Comparison of ENCODE assay signal across 8 cellular contexts in genomic region chr1:206583461-206584264, GRCh38. TPM values are rescaled to one million over a fixed set of nuclear protein-coding genes. Genes with fewer than 3 reads are reported as not detected.
DNase-seq lines count a peak whose midpoint lies in the region; ATAC-seq and TF ChIP-seq lines count a peak whose summit lies in the region.

No MANE protein-coding gene starts in this region.

- H3K9me3 ChIP-seq in SJSA1 (replicated peaks): no peaks in the 10 kb centered on the region
- H3K9me3 ChIP-seq in ovary: no peaks in the 10 kb centered on the region
- H3K9me3 ChIP-seq in transverse colon: no peaks in the 10 kb centered on the region

- peak overlapping the region; percentile 16; the same call in 1 of the 2 replicates for H3K27ac ChIP-seq in KMS-11
- H3K27ac ChIP-seq in SJSA1: no peak overlapping the region
- H3K27ac ChIP-seq in foreskin keratinocyte: no peak overlapping the region
- H3K27ac ChIP-seq in ovary: no peak overlapping the region
- H3K27ac ChIP-seq in transverse colon: no peak overlapping the region

- ATAC-seq in foreskin keratinocyte (peak; percentile 44), HG02981 (IDR thresholded peaks at IDR 0.05; ENCODE audit: unreplicated experiment) (no peak)

- H3K4me1 ChIP-seq in KMS-11 (ENCODE audit: low read depth, poor library complexity, severe bottlenecking) (peaks cover 5% of the 10 kb centered on the region), SJSA1 (replicated peaks) (peaks cover 4% of the 10 kb centered on the region), foreskin keratinocyte (peaks cover 16% of the 10 kb centered on the region), ovary (ENCODE audit: insufficient read depth) (peaks cover 4% of the 10 kb centered on the region), transverse colon (peaks cover 0 to 17% (median 0%) of the 10 kb centered on the region in 4 donors)

- TF ChIP-seq EP300 in ovary (IDR thresholded peaks at IDR 0.05): no peak
- no peak for TF ChIP-seq EP300 in transverse colon (IDR thresholded peaks at IDR 0.05; ENCODE audit: low read depth)

- in situ Hi-C loops in transverse colon (cut with MboI; ENCODE audit: low pct_ligation_motif_present in 1 of 4, low pct_unique_long_range_greater_than_20kb in 1 of 4, low sequenced_read_pairs in 3 of 4): loop anchor here (5.0 to 25.0 kb wide), 4 partner anchors 36 to 99 kb away; no protein-coding TSS in a partner anchor

- intact Hi-C loops in ovary (cut with DNase I): loop anchor here in 3 of 4 donors (2.0 to 5.0 kb wide), 3 partner anchors 39 to 91 kb away; no protein-coding TSS in a partner anchor
- intact Hi-C loops in transverse colon (cut with DNase I; ENCODE audit: low total_unique reads): loop anchor here (5.0 kb wide), 1 partner anchor 91 kb away; no protein-coding TSS in a partner anchor

- peaks cover 31% of the 10 kb centered on the region for H4K20me1 ChIP-seq in KMS-11 (ENCODE audit: insufficient read depth)

- no peak overlapping the region for H3K4me2 ChIP-seq in KMS-11

- DNase-seq in DMS114 treated with DMSO at 0.1 percent for 48 hours (lab: John Stamatoyannopoulos, UW; ENCODE audit: unreplicated experiment) (peak; percentile 51), SJSA1 (ENCODE audit: low read depth in 1 of 2, low spot score in 2 of 2) (peak; percentile 61 to 77), foreskin keratinocyte (peak; percentile 30 to 52), ovary (peak; percentile 57 to 78 (median 74)), transverse colon (peak; percentile 82)
- peak; percentile 83 for DNase-seq in activated gamma-delta T cell treated with anti-CD3 and anti-CD28 coated beads, Interleukin-2, amount 50 U/mL, for 16 hours (ENCODE audit: low read depth)

- H3K79me2 ChIP-seq in KMS-11 (ENCODE audit: insufficient read depth, low read depth): peaks cover 35% of the 10 kb centered on the region

- peak; percentile 100 for TF ChIP-seq CTCF in KMS-11 (conservative IDR thresholded peaks at IDR 0.05; ENCODE audit: low read depth, low read length)
- TF ChIP-seq CTCF in foreskin keratinocyte (conservative IDR thresholded peaks at IDR 0.05): peak; percentile 93
- TF ChIP-seq CTCF in ovary (IDR thresholded peaks at IDR 0.05): peak; percentile 48 to 63 (median 62)
- peak; percentile 88 to 94 (median 89) for TF ChIP-seq CTCF in transverse colon (IDR thresholded peaks at IDR 0.05)

- no peak overlapping the region for H3K9ac ChIP-seq in KMS-11

- WGBS in ovary, 3 donors: 43 to 57% (median 55%) methylated on average over 6 of the region's 6 CpGs
- 69% methylated on average over 6 of the region's 6 CpGs; no CpG with 5 or more reads in 1 of the 2 donors for WGBS in transverse colon (ENCODE audit: low coverage in 1 of 2), 2 donors

- H3K36me3 ChIP-seq in KMS-11 (ENCODE audit: insufficient read depth): peaks cover 19% of the 10 kb centered on the region; the same call in 1 of the 2 replicates
- H3K36me3 ChIP-seq in SJSA1: peaks cover 3% of the 10 kb centered on the region; the same call in 1 of the 2 replicates
- no peaks in the 10 kb centered on the region for H3K36me3 ChIP-seq in ovary
- H3K36me3 ChIP-seq in transverse colon: no peaks in the 10 kb centered on the region

- no peaks in the 10 kb centered on the region for H3K27me3 ChIP-seq in KMS-11 (ENCODE audit: insufficient read depth, low read depth)
- no peaks in the 10 kb centered on the region for H3K27me3 ChIP-seq in SJSA1 (replicated peaks)
- H3K27me3 ChIP-seq in foreskin keratinocyte: peaks cover 3% of the 10 kb centered on the region
- H3K27me3 ChIP-seq in ovary: no peaks in the 10 kb centered on the region
- no peaks in the 10 kb centered on the region for H3K27me3 ChIP-seq in transverse colon

- H3K4me3 ChIP-seq in KMS-11 (IDR thresholded peaks at IDR 0.05; ENCODE audit: insufficient read depth, low read depth, low read length) (no peak overlapping the region), SJSA1 (no peak overlapping the region), ovary (no peak overlapping the region), transverse colon (no peak overlapping the region)

- TF ChIP-seq POLR2A in ovary (IDR thresholded peaks at IDR 0.05) (no peak), transverse colon (IDR thresholded peaks at IDR 0.05) (no peak)

- H2AFZ ChIP-seq in KMS-11 (ENCODE audit: low read depth): no peak overlapping the region

RNA-seq across cellular contexts. Expression of gene EIF2D, which starts 28.6 kb away (rescaled TPM):
- total RNA-seq in SJSA1 (2014; rRNA removed; shearing (Covaris generic)): 41.0 and 53.8 TPM in 2 replicates
- total RNA-seq in foreskin keratinocyte (53.9 and 54.3 TPM in 2 replicates), ovary (10 to 100 TPM; 46.4 to 72.8 (median 53.5) TPM), transverse colon (10 to 100 TPM; 20.9 to 57.3 (median 39.5) TPM)
- polyA plus RNA-seq in foreskin keratinocyte (45.6 and 50.8 TPM in 2 replicates), ovary (10 to 100 TPM; 63.4 to 90.0 TPM)

RNA-seq across cellular contexts. Expression of gene DYRK3, which starts 51.7 kb away (rescaled TPM):
- total RNA-seq in SJSA1 (2014; rRNA removed; shearing (Covaris generic)): 3.9 and 11.2 TPM in 2 replicates
- total RNA-seq in foreskin keratinocyte (25.1 and 26.1 TPM in 2 replicates), ovary (10 to 100 TPM in 4 of 7 donors, 1 to 10 TPM in 3; 5.5 to 15.0 (median 10.1) TPM), transverse colon (1 to 10 TPM in 2 of 4 donors, not detected in 2; 1.6 to 3.2 TPM)
- polyA plus RNA-seq in foreskin keratinocyte (7.5 and 8.1 TPM in 2 replicates), ovary (10 to 100 TPM in 1 of 2 donors, 1 to 10 TPM in 1; 5.6 to 16.2 TPM)
